Comparison of ENCODE assay signal across 8 cellular contexts in genomic region chr22:23894710-23895598, GRCh38. TPM values are rescaled to one million over a fixed set of nuclear protein-coding genes. Genes with fewer than 3 reads are reported as not detected.
DNase-seq lines count a peak whose midpoint lies in the region; ATAC-seq and TF ChIP-seq lines count a peak whose summit lies in the region.

No MANE protein-coding gene starts in this region.

- no peaks in the 10 kb centered on the region for H3K27me3 ChIP-seq in OCI-LY3 (ENCODE audit: low read depth, low read length)

- H3K9me3 ChIP-seq in OCI-LY3 (ENCODE audit: insufficient read depth, low read length): no peaks in the 10 kb centered on the region

- peak overlapping the region; percentile 100 for H3K27ac Mint-ChIP-seq in activated T-cell treated with anti-CD3 and anti-CD28 coated beads, Interleukin-2, amount 50 U/mL, for 24 hours

- H3K36me3 Mint-ChIP-seq in activated T-cell treated with anti-CD3 and anti-CD28 coated beads, Interleukin-2, amount 50 U/mL, for 24 hours (ENCODE audit: low read depth): peaks cover 55% of the 10 kb centered on the region

- no peak overlapping the region for H2AFZ ChIP-seq in OCI-LY3 (ENCODE audit: low read depth, low read length)

- peak; percentile 42 for TF ChIP-seq CTCF in OCI-LY3 (IDR thresholded peaks at IDR 0.05; ENCODE audit: low read depth, low read length)

- peaks cover 26% of the 10 kb centered on the region for H3K79me2 ChIP-seq in OCI-LY3 (ENCODE audit: low read length)

- peak overlapping the region; percentile 97 for H3K9ac ChIP-seq in OCI-LY3 (ENCODE audit: low read length)

- H3K4me3 Mint-ChIP-seq in activated T-cell treated with anti-CD3 and anti-CD28 coated beads, Interleukin-2, amount 50 U/mL, for 24 hours: peak overlapping the region; percentile 97

- peak overlapping the region; percentile 75 for H3K27ac ChIP-seq in OCI-LY3 (ENCODE audit: low read length)

- peaks cover 32% of the 10 kb centered on the region for H3K4me1 Mint-ChIP-seq in activated T-cell treated with anti-CD3 and anti-CD28 coated beads, Interleukin-2, amount 50 U/mL, for 24 hours (ENCODE audit: low read depth)

- peak; percentile 69 for DNase-seq in Ammon's horn (ENCODE audit: low spot score)
- peak; percentile 71 for DNase-seq in HT1080 (ENCODE audit: low read depth)
- peak; percentile 82 for DNase-seq in activated T-cell treated with anti-CD3 and anti-CD28 coated beads, Interleukin-2, amount 50 U/mL, for 24 hours
- peak; percentile 73 for DNase-seq in myocyte (ENCODE audit: low read depth)
- DNase-seq in stimulated activated CD8-positive, alpha-beta memory T cell treated with anti-CD3 and anti-CD28 coated beads, Interleukin-7, amount 100 ng/mL, for 4 hours (ENCODE audit: low read depth in 2 of 2): peak; percentile 46 to 60

- H3K27me3 Mint-ChIP-seq in activated T-cell treated with anti-CD3 and anti-CD28 coated beads, Interleukin-2, amount 50 U/mL, for 24 hours: no peaks in the 10 kb centered on the region

- H3K4me1 ChIP-seq in OCI-LY3 (ENCODE audit: low read length): peaks cover 16% of the 10 kb centered on the region

- peaks cover 51% of the 10 kb centered on the region for H3K36me3 ChIP-seq in OCI-LY3 (replicated peaks; ENCODE audit: low read depth, low read length)

- peak overlapping the region; percentile 85 for H3K4me3 ChIP-seq in OCI-LY3 (ENCODE audit: low read length)

- peak; percentile 32 for ATAC-seq in GM19324 (IDR thresholded peaks at IDR 0.05; ENCODE audit: low FRiP score, unreplicated experiment)
- peak; percentile 60 for ATAC-seq in esophagus mucosa

- peaks cover 39% of the 10 kb centered on the region for H4K20me1 ChIP-seq in OCI-LY3 (ENCODE audit: insufficient read depth, low read length)

- no peaks in the 10 kb centered on the region for H3K9me3 Mint-ChIP-seq in activated T-cell treated with anti-CD3 and anti-CD28 coated beads, Interleukin-2, amount 50 U/mL, for 24 hours

- H3K4me2 ChIP-seq in OCI-LY3 (ENCODE audit: low read length): peak overlapping the region; percentile 91

RNA-seq across cellular contexts. Expression of gene MIF, which starts 0.8 kb away (rescaled TPM):
- 890 and 1,130 TPM in 2 replicates for total RNA-seq in HT1080 (2014; rRNA removed; shearing (Covaris generic))
- polyA plus RNA-seq in HT1080 (2015; cell fraction: cytosol; rRNA removed): 914 and 1,212 TPM in 2 replicates
- 308 and 332 TPM in 2 replicates for polyA plus RNA-seq in HT1080 (2015; cell fraction: nucleus; rRNA removed)
- total RNA-seq in esophagus mucosa (956 TPM), myocyte (374 and 603 TPM in 2 replicates)
- 1,227 TPM for polyA plus RNA-seq in myocyte (2012)

RNA-seq across cellular contexts. Expression of gene SLC2A11, which starts 37.3 kb away (rescaled TPM):
- total RNA-seq in HT1080 (2014; rRNA removed; shearing (Covaris generic)): 1.4 and 3.2 TPM in 2 replicates
- polyA plus RNA-seq in HT1080 (2015; cell fraction: cytosol; rRNA removed): 4.1 and 5.8 TPM in 2 replicates
- 17.5 and 18.3 TPM in 2 replicates for polyA plus RNA-seq in HT1080 (2015; cell fraction: nucleus; rRNA removed)
- total RNA-seq in esophagus mucosa (1.2 TPM), myocyte (13.2 and 18.9 TPM in 2 replicates)
- polyA plus RNA-seq in myocyte (2012): 18.8 TPM

RNA-seq across cellular contexts. Expression of gene DERL3, which starts 56.1 kb away (rescaled TPM):
- total RNA-seq in HT1080 (2014; rRNA removed; shearing (Covaris generic)): not detected in 2 replicates
- polyA plus RNA-seq in HT1080 (2015; cell fraction: cytosol; rRNA removed): not detected in 2 replicates
- not detected in 2 replicates for polyA plus RNA-seq in HT1080 (2015; cell fraction: nucleus; rRNA removed)
- 1.5 TPM for total RNA-seq in esophagus mucosa
- total RNA-seq in myocyte: 1.5 and 4.6 TPM in 2 replicates
- 3.6 TPM for polyA plus RNA-seq in myocyte (2012)

Comparison
In these comparisons a context has a peak if more than half of its experiments do, and no peak if none do; other contexts are left out.
1. Peak in every context shown above with its lines: DNase-seq, ATAC-seq, H3K4me3 ChIP-seq and H3K27ac ChIP-seq.